9 cellular contexts compared by ENCODE assay signal in genomic region chr19:1847348-1847683, GRCh38. TPM values are rescaled to one million over a fixed set of nuclear protein-coding genes. Genes with fewer than 3 reads are reported as not detected.
DNase-seq lines count a peak whose midpoint lies in the region; ATAC-seq, FAIRE-seq and TF ChIP-seq lines count a peak whose summit lies in the region.
"Had no signal": no experiment of that assay in that cellular context is flagged by ENCODE, and none has a peak within 500 bp of the region (broad histone marks: within the 10 kb centered on the region; RNA-seq: fewer than 3 reads in every experiment).

No MANE protein-coding gene starts in this region.

- no CpG with 5 or more reads among the region's 12 CpGs for WGBS in mesendoderm (ENCODE audit: extremely low coverage, insufficient coverage, low lambda C conversion rate)
- 11% methylated on average over 12 of the region's 12 CpGs for WGBS in urinary bladder

- peak overlapping the region; percentile 100 for H3K27ac ChIP-seq in cardiac muscle cell
- H3K27ac ChIP-seq in mesendoderm (ENCODE audit: low read depth, low read length), result no peak overlapping the region
- H3K27ac ChIP-seq in urinary bladder (ENCODE audit: low read depth), result no peak overlapping the region

- H3K18ac ChIP-seq in mesendoderm (ENCODE audit: low read length), result no peak overlapping the region

- no peaks in the 10 kb centered on the region for H3K9me3 ChIP-seq in cardiac muscle cell (ENCODE audit: low read depth)

- H3K36me3 ChIP-seq in cardiac muscle cell (no peaks in the 10 kb centered on the region), mesendoderm (ENCODE audit: control insufficient read depth, insufficient read depth, low read length) (no peaks in the 10 kb centered on the region), urinary bladder (ENCODE audit: insufficient read depth) (no peaks in the 10 kb centered on the region)

- no peak for FAIRE-seq in H54 (lab: Jason Lieb, UNC)

- H3K79me1 ChIP-seq in mesendoderm (ENCODE audit: low read length), result peaks cover 25% of the 10 kb centered on the region

- H3K4me3 Mint-ChIP-seq in brain, result peak overlapping the region; percentile 93 to 96 (median 95)

- H4K5ac ChIP-seq in mesendoderm (ENCODE audit: low read length), result no peak overlapping the region

- H2BK15ac ChIP-seq in mesendoderm (replicated peaks; ENCODE audit: low read depth), result no peak overlapping the region

- H3K4me2 ChIP-seq in mesendoderm (ENCODE audit: low read length), result peak overlapping the region; percentile 53

- H3K27me3 ChIP-seq in cardiac muscle cell (no peaks in the 10 kb centered on the region), mesendoderm (ENCODE audit: insufficient read depth, low read length, poor library complexity) (no peaks in the 10 kb centered on the region)

- no peak overlapping the region for H4K8ac ChIP-seq in mesendoderm (ENCODE audit: low read depth, low read length)

- H3K9ac ChIP-seq in mesendoderm (ENCODE audit: low read length), result peak overlapping the region; percentile 93

- H3K4ac ChIP-seq in mesendoderm (ENCODE audit: low read depth, low read length), result no peak overlapping the region

- ATAC-seq in left ventricle myocardium superior (no peak), HG03457 (IDR thresholded peaks at IDR 0.05; ENCODE audit: unreplicated experiment) (no peak), GM18867 (IDR thresholded peaks at IDR 0.05; ENCODE audit: unreplicated experiment) (no peak)

- H3K79me2 ChIP-seq in mesendoderm (ENCODE audit: control insufficient read depth, insufficient read depth, low read length), result peaks cover 56% of the 10 kb centered on the region

- peak overlapping the region; percentile 84 to 97 (median 93) for H3K27ac Mint-ChIP-seq in brain

- no peak overlapping the region for H2BK5ac ChIP-seq in mesendoderm (ENCODE audit: low read length)

- intact Hi-C loops in left ventricle myocardium superior (cut with micrococcal nuclease), result no loop called here

- H3K36me3 Mint-ChIP-seq in brain, result no peaks in the 10 kb centered on the region

- H3K27me3 Mint-ChIP-seq in brain, result peaks cover 3% of the 10 kb centered on the region

- H3K4me1 ChIP-seq in cardiac muscle cell (ENCODE audit: low read depth), result peaks cover 12% of the 10 kb centered on the region
- H3K4me1 ChIP-seq in mesendoderm (ENCODE audit: control insufficient read depth, low read depth, low read length), result peaks cover 4% of the 10 kb centered on the region
- peaks cover 3% of the 10 kb centered on the region for H3K4me1 ChIP-seq in urinary bladder (ENCODE audit: insufficient read depth)

- TF ChIP-seq CTCF in cardiac muscle cell (IDR thresholded peaks at IDR 0.05; ENCODE audit: low read depth, low read length) (no peak), brain (conservative IDR thresholded peaks at IDR 0.05) (no peak)

- no peak for TF ChIP-seq POLR2A in H54 (IDR thresholded peaks at IDR 0.05; ENCODE audit: low read depth, low read length)

- H3K9me3 Mint-ChIP-seq in brain, result peaks cover 0 to 2% (median 0%) of the 10 kb centered on the region in 5 experiments

- peaks cover 25% of the 10 kb centered on the region for H3K4me1 Mint-ChIP-seq in brain

- H2AK5ac ChIP-seq in mesendoderm (ENCODE audit: low read length), result no peak overlapping the region

- H3K56ac ChIP-seq in mesendoderm (ENCODE audit: low read length), result peak overlapping the region; percentile 96

- no peak overlapping the region for H3K23ac ChIP-seq in mesendoderm (ENCODE audit: low read length)

- DNase-seq in cardiac muscle cell (ENCODE audit: low read depth in 1 of 2, low spot score in 1 of 2), result no peak
- DNase-seq in left ventricle myocardium superior, result no peak
- DNase-seq in mesendoderm, result no peak
- no peak for DNase-seq in H54 (ENCODE audit: insufficient read length, low spot score)
- DNase-seq: NCI-H2029 treated with DMSO at 0.1 percent for 48 hours had no signal

- peak overlapping the region; percentile 99 for H3K4me3 ChIP-seq in cardiac muscle cell
- H3K4me3 ChIP-seq in mesendoderm (ENCODE audit: low read length), result peak overlapping the region; percentile 97
- peak overlapping the region; percentile 96 for H3K4me3 ChIP-seq in urinary bladder (ENCODE audit: low read depth, low read length)

- H2BK120ac ChIP-seq in mesendoderm (ENCODE audit: low read depth, low read length), result no peak overlapping the region

RNA-seq across cellular contexts. Expression of gene REXO1, which starts 1.0 kb away (rescaled TPM):
- total RNA-seq in cardiac muscle cell (24.4 and 39.7 TPM in 2 replicates), left ventricle myocardium superior (16.0 TPM), urinary bladder (7.9 TPM)
- polyA plus RNA-seq in cardiac muscle cell (19.2 and 21.3 TPM in 2 replicates), brain (ENCODE audit: insufficient read depth, low read depth, low replicate concordance) (26.0 TPM), urinary bladder (20.5 TPM)
- 28.3 TPM for polyA plus RNA-seq in mesendoderm (2013, experiment 1 of 2)
- 27.2 TPM for polyA plus RNA-seq in mesendoderm (2013, experiment 2 of 2)

RNA-seq across cellular contexts. Expression of gene KLF16, which starts 16.1 kb away (rescaled TPM):
- total RNA-seq in cardiac muscle cell (5.3 and 9.3 TPM in 2 replicates), left ventricle myocardium superior (9.8 TPM), urinary bladder (3.6 TPM)
- polyA plus RNA-seq in cardiac muscle cell (9.1 and 20.8 TPM in 2 replicates), brain (ENCODE audit: insufficient read depth, low read depth, low replicate concordance) (22.6 TPM), urinary bladder (17.6 TPM)
- 32.7 TPM for polyA plus RNA-seq in mesendoderm (2013, experiment 1 of 2)
- polyA plus RNA-seq in mesendoderm (2013, experiment 2 of 2), result 33.5 TPM

RNA-seq across cellular contexts. Expression of gene ATP8B3, which starts 35.2 kb away (rescaled TPM):
- 1.2 and 8.6 TPM in 2 replicates for total RNA-seq in cardiac muscle cell
- polyA plus RNA-seq in cardiac muscle cell, result 3.0 and 9.2 TPM in 2 replicates
- 0.89 TPM for total RNA-seq in left ventricle myocardium superior
- 0.19 TPM for polyA plus RNA-seq in brain (ENCODE audit: insufficient read depth, low read depth, low replicate concordance)
- 0.20 TPM for polyA plus RNA-seq in mesendoderm (2013, experiment 1 of 2)
- polyA plus RNA-seq in mesendoderm (2013, experiment 2 of 2), result 0.20 TPM
- total RNA-seq in urinary bladder, result 1.4 TPM
- 1.6 TPM for polyA plus RNA-seq in urinary bladder

RNA-seq across cellular contexts. Expression of gene ABHD17A, which starts 38.0 kb away (rescaled TPM):
- total RNA-seq in cardiac muscle cell, result 198 and 203 TPM in 2 replicates
- polyA plus RNA-seq in cardiac muscle cell, result 145 and 159 TPM in 2 replicates
- total RNA-seq in left ventricle myocardium superior, result 64.4 TPM
- 124 TPM for polyA plus RNA-seq in brain (ENCODE audit: insufficient read depth, low read depth, low replicate concordance)
- 33.9 TPM for polyA plus RNA-seq in mesendoderm (2013, experiment 1 of 2)
- 34.1 TPM for polyA plus RNA-seq in mesendoderm (2013, experiment 2 of 2)
- 41.9 TPM for total RNA-seq in urinary bladder
- 99.7 TPM for polyA plus RNA-seq in urinary bladder

RNA-seq across cellular contexts. Expression of gene ADAT3, which starts 57.9 kb away (rescaled TPM):
- total RNA-seq in cardiac muscle cell (11.2 and 16.3 TPM in 2 replicates), left ventricle myocardium superior (2.0 TPM), urinary bladder (1.4 TPM)
- polyA plus RNA-seq in cardiac muscle cell (5.9 and 14.3 TPM in 2 replicates), brain (ENCODE audit: insufficient read depth, low read depth, low replicate concordance) (3.8 TPM), urinary bladder (4.3 TPM)
- 6.6 TPM for polyA plus RNA-seq in mesendoderm (2013, experiment 1 of 2)
- polyA plus RNA-seq in mesendoderm (2013, experiment 2 of 2), result 6.4 TPM
